8 cellular contexts compared by ENCODE assay signal in genomic region chr6:158536084-158536890, GRCh38. TPM values are rescaled to one million over a fixed set of nuclear protein-coding genes. Genes with fewer than 3 reads are reported as not detected.
DNase-seq lines count a peak whose midpoint lies in the region; ATAC-seq and TF ChIP-seq lines count a peak whose summit lies in the region.

No MANE protein-coding gene starts in this region.

- ATAC-seq in GM21825 (IDR thresholded peaks at IDR 0.05; ENCODE audit: unreplicated experiment) = no peak

- H3K36me3 Mint-ChIP-seq in endodermal cell (ENCODE audit: low read depth) = no peaks in the 10 kb centered on the region

- H3K9me3 ChIP-seq in HEK293 (ENCODE audit: control insufficient read depth, insufficient read depth, low read depth, low read length) = no peaks in the 10 kb centered on the region
- H3K9me3 ChIP-seq in endodermal cell (ENCODE audit: control insufficient read depth, low read length) = no peaks in the 10 kb centered on the region
- H3K9me3 ChIP-seq in mesodermal cell (ENCODE audit: control insufficient read depth, low read length) = no peaks in the 10 kb centered on the region

- no peaks in the 10 kb centered on the region for H3K36me3 ChIP-seq in HEK293 (ENCODE audit: control insufficient read depth in 2 of 2, insufficient read depth in 1 of 2, low read length in 2 of 2)
- H3K36me3 ChIP-seq in endodermal cell (ENCODE audit: control insufficient read depth, insufficient read depth, low read length) = no peaks in the 10 kb centered on the region
- no peaks in the 10 kb centered on the region for H3K36me3 ChIP-seq in mesodermal cell (ENCODE audit: control insufficient read depth, insufficient read depth, low read length)

- peaks cover 31% of the 10 kb centered on the region for H3K27me3 Mint-ChIP-seq in endodermal cell (ENCODE audit: insufficient read depth)

- peak; percentile 58; the same call in 1 of the 2 replicates for TF ChIP-seq CTCF in HEK293 (tag by site-specific recombination; IDR thresholded peaks at IDR 0.05)
- TF ChIP-seq CTCF in endodermal cell (conservative IDR thresholded peaks at IDR 0.05) = no peak

- POLR2A ChIA-PET in HEK293 (lab: Yijun Ruan, JAX) = interaction anchor here (1.0 to 1.5 kb wide), 3 partner anchors 10 to 23 kb away, joined by 3 to 4 read pairs (median 3); partner anchors contain the start of gene TMEM181

- CTCF ChIA-PET in HEK293 (lab: Yijun Ruan, JAX) = interaction anchor here (0.6 kb wide), 1 partner anchor 16 kb away, joined by 3 read pairs; no protein-coding TSS in a partner anchor

- H3K4me1 ChIP-seq in HEK293 (ENCODE audit: control insufficient read depth, insufficient read depth, low read length) (no peaks in the 10 kb centered on the region; the same call in 1 of the 2 replicates), endodermal cell (ENCODE audit: control insufficient read depth, insufficient read depth, low read length) (no peaks in the 10 kb centered on the region), mesodermal cell (ENCODE audit: control insufficient read depth, insufficient read depth, low read length, poor library complexity, severe bottlenecking) (no peaks in the 10 kb centered on the region)

- 0 to 1% methylated on average over 19 to 75 of the region's 75 CpGs for WGBS in endodermal cell (ENCODE audit: insufficient coverage in 1 of 2, insufficient read length in 1 of 2), 2 experiments
- 0 to 1% methylated on average over 51 to 54 of the region's 75 CpGs for WGBS in mesodermal cell (ENCODE audit: insufficient coverage in 2 of 2), 2 experiments

- no peaks in the 10 kb centered on the region for H3K27me3 ChIP-seq in endodermal cell (ENCODE audit: control insufficient read depth, insufficient read depth, low read length, poor library complexity, severe bottlenecking)

- H3K9ac ChIP-seq in endodermal cell (ENCODE audit: extremely low read depth, low read length, poor library complexity, severe bottlenecking) = no peak overlapping the region

- H3K4me3 ChIP-seq in HEK293 (ENCODE audit: low read depth, low read length) = peak overlapping the region; percentile 66
- peak overlapping the region; percentile 81 for H3K4me3 ChIP-seq in endodermal cell (ENCODE audit: low read length)
- peak overlapping the region; percentile 51 for H3K4me3 ChIP-seq in mesodermal cell (ENCODE audit: extremely low read depth, insufficient read depth, low read length, poor library complexity, severe bottlenecking)

- H3K27ac ChIP-seq in HEK293 (ENCODE audit: extremely low read depth, low read depth, low read length) (no peak overlapping the region), endodermal cell (ENCODE audit: low read depth, low read length) (no peak overlapping the region), mesodermal cell (ENCODE audit: low read depth, low read length, severe bottlenecking) (no peak overlapping the region)

- H3K27ac Mint-ChIP-seq in endodermal cell = no peak overlapping the region

- DNase-seq in AG08396 (ENCODE audit: low spot score) (peak; percentile 88), NCI-H82 treated with DMSO at 0.1 percent for 48 hours (lab: John Stamatoyannopoulos, UW; ENCODE audit: unreplicated experiment) (peak; percentile 8), activated T-cell treated with anti-CD3 and anti-CD28 coated beads for 1 hour (ENCODE audit: low read depth) (peak; percentile 53), endodermal cell (peak; percentile 95)
- peak; percentile 43 to 46 for DNase-seq in stimulated activated CD8-positive, alpha-beta memory T cell treated with anti-CD3 and anti-CD28 coated beads, Interleukin-4, amount 100 ng/mL, for 1 hour (ENCODE audit: low read depth in 2 of 2, low spot score in 1 of 2)

- no peaks in the 10 kb centered on the region for H3K9me3 Mint-ChIP-seq in endodermal cell

- peak overlapping the region; percentile 67 for H3K4me3 Mint-ChIP-seq in endodermal cell

- no peaks in the 10 kb centered on the region for H3K4me1 Mint-ChIP-seq in endodermal cell

TF ChIP-seq in HEK293, 187 proteins besides CTCF, POLR2A, EP300 and RAD21 (continues in another document):
- no peak for TF ChIP-seq ZNF404 (tag by site-specific recombination; IDR thresholded peaks at IDR 0.05)
- no peak for TF ChIP-seq ZNF148 (tag by site-specific recombination; IDR thresholded peaks at IDR 0.05; ENCODE audit: borderline replicate concordance)
- no peak for TF ChIP-seq ZSCAN5A (tag by site-specific recombination; IDR thresholded peaks at IDR 0.05)
- no peak for TF ChIP-seq ZNF664 (tag by site-specific recombination; IDR thresholded peaks at IDR 0.05)
- no peak for TF ChIP-seq GLI2 (tag by site-specific recombination; IDR thresholded peaks at IDR 0.05; ENCODE audit: borderline replicate concordance, low read depth)
- TF ChIP-seq ATF2 (tag by site-specific recombination; IDR thresholded peaks at IDR 0.05; ENCODE audit: low read depth) = no peak
- TF ChIP-seq ZFP3 (tag by site-specific recombination; IDR thresholded peaks at IDR 0.05; ENCODE audit: low read depth) = no peak
- TF ChIP-seq ZNF521 (tag by site-specific recombination; IDR thresholded peaks at IDR 0.05) = no peak
- peak; percentile 90; the same call in 1 of the 2 replicates for TF ChIP-seq BCL11B (tag by site-specific recombination; IDR thresholded peaks at IDR 0.05; ENCODE audit: low read depth)
- TF ChIP-seq ZNF292 (tag by site-specific recombination; IDR thresholded peaks at IDR 0.05; ENCODE audit: borderline replicate concordance, low read depth) = no peak
- TF ChIP-seq ZNF621 (tag by site-specific recombination; IDR thresholded peaks at IDR 0.05) = no peak
- no peak for TF ChIP-seq ZNF280D (tag by site-specific recombination; IDR thresholded peaks at IDR 0.05)
- TF ChIP-seq ZNF843 (tag by site-specific recombination; IDR thresholded peaks at IDR 0.05) = no peak
- no peak for TF ChIP-seq GLI4 (tag by site-specific recombination; IDR thresholded peaks at IDR 0.05)

RNA-seq across cellular contexts. Expression of gene TMEM181, which starts 23.6 kb away (rescaled TPM):
- 10 to 100 TPM; 21.2 to 21.8 TPM for total RNA-seq in endodermal cell
- polyA plus RNA-seq in endodermal cell (2013, experiment 1 of 2) = 20.7 TPM
- polyA plus RNA-seq in endodermal cell (2013, experiment 2 of 2) = 18.7 TPM
- 23.3 TPM for polyA plus RNA-seq in mesodermal cell (2013, experiment 1 of 2)
- polyA plus RNA-seq in mesodermal cell (2013, experiment 2 of 2) = 23.1 TPM

Comparison
In these comparisons a context has a peak if more than half of its experiments do, and no peak if none do; other contexts are left out.
1. DNase-seq: peak in every context shown above with its lines; median percentile 95 in endodermal cell; 88 in AG08396; 53 in activated T-cell treated with anti-CD3 and anti-CD28 coated beads for 1 hour; 44 in stimulated activated CD8-positive, alpha-beta memory T cell treated with anti-CD3 and anti-CD28 coated beads, Interleukin-4, amount 100 ng/mL, for 1 hour; 8 in NCI-H82 treated with DMSO at 0.1 percent for 48 hours.